Comparison of ENCODE assay signal across 2 cellular contexts in genomic region chr17:61441507-61441906, GRCh38. TPM values are rescaled to one million over a fixed set of nuclear protein-coding genes. Genes with fewer than 3 reads are reported as not detected.
"Had no signal": no experiment of that assay in that cellular context is flagged by ENCODE, and none has a peak within 500 bp of the region (broad histone marks: within the 10 kb centered on the region; RNA-seq: fewer than 3 reads in every experiment).

No MANE protein-coding gene starts in this region.

RNA-seq across cellular contexts. Expression of gene TBX4, which starts 10.7 kb away (rescaled TPM):
- total RNA-seq: LHCN-M2, MCF 10A had no signal
